Comparison of ENCODE assay signal across 1 cellular context in the genomic region with DNA sequence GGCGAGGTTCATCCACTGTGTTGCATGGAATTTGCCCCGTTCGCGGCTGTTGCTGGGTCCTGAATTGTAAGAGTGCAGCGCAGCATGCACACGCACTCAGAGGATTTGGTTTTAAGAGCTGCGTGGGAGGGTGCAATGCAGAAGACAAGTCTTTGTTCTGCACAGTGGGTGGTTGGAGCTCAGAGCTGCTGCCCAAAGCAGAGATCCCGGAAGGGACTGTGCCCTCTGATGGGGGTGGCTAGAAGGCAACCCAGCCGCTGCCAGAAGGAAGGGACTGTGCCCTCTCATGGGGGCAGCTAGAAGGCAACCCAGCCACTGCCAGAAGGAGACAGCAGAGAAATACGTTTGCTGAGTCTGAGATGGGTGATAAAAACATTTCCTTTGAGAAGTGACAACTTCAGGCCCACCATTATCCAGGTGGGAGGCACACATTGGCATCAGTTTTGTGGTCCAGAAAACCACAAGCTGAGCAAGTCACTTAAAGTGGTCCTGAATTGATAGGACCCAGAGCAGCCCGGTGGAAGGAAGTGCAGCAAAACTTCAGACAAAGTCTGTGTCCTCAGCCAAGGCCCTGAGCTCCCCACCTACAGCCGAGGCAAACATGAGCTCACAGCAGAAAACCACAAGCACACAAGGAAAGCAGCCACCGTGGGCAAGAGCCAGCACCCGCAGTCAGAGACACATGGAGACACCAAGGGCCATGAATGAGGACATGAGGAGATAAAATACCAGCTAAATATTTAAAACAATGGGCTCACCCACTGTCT.
TF ChIP-seq lines count a peak whose summit lies in the region.

No MANE protein-coding gene starts in this region.

TF ChIP-seq in HEK293, 187 proteins besides CTCF, POLR2A, EP300 and RAD21:
- TF ChIP-seq GLI2 (tag by site-specific recombination; IDR thresholded peaks at IDR 0.05; ENCODE audit: borderline replicate concordance, low read depth) (no peak), EGR2 (tag by site-specific recombination; IDR thresholded peaks at IDR 0.05; ENCODE audit: low read depth) (peak; percentile 36), ZFHX2 (tag by site-specific recombination; conservative IDR thresholded peaks at IDR 0.05) (peak; percentile 30)
